In the genomic region with DNA sequence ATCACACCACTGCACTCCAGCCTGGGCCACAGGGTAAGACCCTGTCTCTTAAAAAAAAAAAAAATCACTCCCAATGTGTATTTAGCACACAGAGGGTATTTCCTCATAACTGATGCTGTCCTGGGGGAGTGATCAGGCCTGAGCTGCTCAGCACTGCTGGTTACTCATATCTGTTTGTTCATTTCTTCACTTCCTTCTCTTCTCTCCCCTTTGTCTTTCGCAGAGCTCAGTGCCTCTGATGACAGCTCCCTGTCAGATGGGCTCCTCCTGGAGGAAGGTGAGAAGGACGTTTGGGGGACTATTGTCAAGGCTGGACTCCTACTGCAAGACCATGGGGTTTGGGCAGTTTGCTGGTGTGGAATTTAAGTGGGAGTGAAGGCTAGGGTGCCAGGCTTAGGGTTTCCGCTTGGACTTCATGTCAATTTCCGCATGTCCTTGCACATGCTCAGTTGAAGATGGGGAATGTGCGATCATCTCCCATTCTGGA, we compare ENCODE assay signal across 12 cellular contexts. TPM values are rescaled to one million over a fixed set of nuclear protein-coding genes. Genes with fewer than 3 reads are reported as not detected.
DNase-seq lines count a peak whose midpoint lies in the region; ATAC-seq and TF ChIP-seq lines count a peak whose summit lies in the region.
"Had no signal": no experiment of that assay in that cellular context is flagged by ENCODE, and none has a peak within 500 bp of the region (broad histone marks: within the 10 kb centered on the region; RNA-seq: fewer than 3 reads in every experiment).

No MANE protein-coding gene starts in this region.

- H3K4me3 Mint-ChIP-seq in Calu3 (ENCODE audit: low read depth, unreplicated experiment) (peak overlapping the region; percentile 7), osteocyte (ENCODE audit: unreplicated experiment) (no peak overlapping the region)
- no peak overlapping the region for H3K4me3 Mint-ChIP-seq in activated CD4-positive, alpha-beta T cell treated with anti-CD3 and anti-CD28 coated beads, Interleukin-2, amount 10 ng/mL, durations not matched to agents 24 days and 14 days
- H3K4me3 Mint-ChIP-seq: activated CD4-positive, alpha-beta memory T cell treated with anti-CD3 and anti-CD28 coated beads, Interleukin-2, amount 10 ng/mL, durations not matched to agents 7 days and 5 days had no signal

- H3K27ac Mint-ChIP-seq in Calu3 (ENCODE audit: unreplicated experiment) = peak overlapping the region; percentile 56
- no peak overlapping the region for H3K27ac Mint-ChIP-seq in activated CD4-positive, alpha-beta T cell treated with anti-CD3 and anti-CD28 coated beads, Interleukin-2, amount 10 ng/mL, durations not matched to agents 24 days and 14 days
- no peak overlapping the region for H3K27ac Mint-ChIP-seq in osteocyte (ENCODE audit: unreplicated experiment)
- H3K27ac Mint-ChIP-seq: activated CD4-positive, alpha-beta memory T cell treated with anti-CD3 and anti-CD28 coated beads, Interleukin-2, amount 10 ng/mL, durations not matched to agents 7 days and 5 days had no signal

- no peak for DNase-seq in Calu3
- DNase-seq in GM20000 (ENCODE audit: low spot score) = peak; percentile 82
- DNase-seq in epithelial cell of esophagus (ENCODE audit: low read depth) = peak; percentile 78
- DNase-seq in germinal center (ENCODE audit: low spot score) = no peak
- no peak for DNase-seq in coronary artery (ENCODE audit: low spot score)
- no peak for DNase-seq in activated CD4-positive, alpha-beta T cell treated with anti-CD3 and anti-CD28 coated beads, Interleukin-2, amount 10 ng/mL, durations not matched to agents 24 days and 14 days
- DNase-seq in osteocyte (ENCODE audit: extremely low spot score, unreplicated experiment) = no peak
- DNase-seq: activated CD4-positive, alpha-beta memory T cell treated with anti-CD3 and anti-CD28 coated beads, Interleukin-2, amount 10 ng/mL, durations not matched to agents 7 days and 5 days; DND-41; erythroblast; NCI-H1048 had no signal

- H3K9me3 Mint-ChIP-seq in Calu3 (ENCODE audit: low read depth, unreplicated experiment) = no peaks in the 10 kb centered on the region
- H3K9me3 Mint-ChIP-seq in activated CD4-positive, alpha-beta T cell treated with anti-CD3 and anti-CD28 coated beads, Interleukin-2, amount 10 ng/mL, durations not matched to agents 24 days and 14 days = no peaks in the 10 kb centered on the region
- no peaks in the 10 kb centered on the region for H3K9me3 Mint-ChIP-seq in osteocyte (ENCODE audit: unreplicated experiment)
- H3K9me3 Mint-ChIP-seq: activated CD4-positive, alpha-beta memory T cell treated with anti-CD3 and anti-CD28 coated beads, Interleukin-2, amount 10 ng/mL, durations not matched to agents 7 days and 5 days had no signal

- H3K4me3 ChIP-seq in epithelial cell of esophagus (ENCODE audit: low read length) = no peak overlapping the region
- H3K4me3 ChIP-seq in coronary artery = no peak overlapping the region

- intact Hi-C loops in Calu3 (cut with micrococcal nuclease; ENCODE audit: unreplicated experiment) = no loop called here
- intact Hi-C loops in activated CD4-positive, alpha-beta T cell treated with anti-CD3 and anti-CD28 coated beads, Interleukin-2, amount 10 ng/mL, durations not matched to agents 24 days and 14 days (cut with micrococcal nuclease) = loop anchor here (5.0 kb wide), 1 partner anchor 40 kb away; no protein-coding TSS in a partner anchor

- ATAC-seq in HG03432 (IDR thresholded peaks at IDR 0.05; ENCODE audit: unreplicated experiment) = peak; percentile 76

- H3K27ac ChIP-seq in coronary artery = no peak overlapping the region

- TF ChIP-seq CTCF in Calu3 (IDR thresholded peaks at IDR 0.05; ENCODE audit: unreplicated experiment) (no peak), GM20000 (IDR thresholded peaks at IDR 0.05; ENCODE audit: extremely low read depth, missing control alignments) (no peak), epithelial cell of esophagus (IDR thresholded peaks at IDR 0.05; ENCODE audit: insufficient read depth, low read depth, low read length, missing control alignments) (peak; percentile 4), coronary artery (IDR thresholded peaks at IDR 0.05) (no peak), osteocyte (IDR thresholded peaks at IDR 0.05) (no peak)

- BruUV-seq in Calu3 (replicated peaks; lab: Mats Ljungman, UMichigan) = no TSS peak

- CTCF ChIA-PET in Calu3 (lab: Charles Lee) = interaction anchor here (1.0 to 1.3 kb wide), 4 partner anchors 11 to 207 kb away, joined by 3 to 9 read pairs (median 4); no protein-coding TSS in a partner anchor

- H3K36me3 Mint-ChIP-seq in Calu3 (ENCODE audit: insufficient read depth, unreplicated experiment) = peaks cover 96% of the 10 kb centered on the region
- H3K36me3 Mint-ChIP-seq in activated CD4-positive, alpha-beta T cell treated with anti-CD3 and anti-CD28 coated beads, Interleukin-2, amount 10 ng/mL, durations not matched to agents 24 days and 14 days (ENCODE audit: low read depth) = no peaks in the 10 kb centered on the region
- no peaks in the 10 kb centered on the region for H3K36me3 Mint-ChIP-seq in osteocyte (ENCODE audit: unreplicated experiment)

- H3K4me1 Mint-ChIP-seq in Calu3 (ENCODE audit: low read depth, unreplicated experiment) (peaks cover 21% of the 10 kb centered on the region), osteocyte (ENCODE audit: unreplicated experiment) (no peaks in the 10 kb centered on the region)
- peaks cover 6% of the 10 kb centered on the region for H3K4me1 Mint-ChIP-seq in activated CD4-positive, alpha-beta T cell treated with anti-CD3 and anti-CD28 coated beads, Interleukin-2, amount 10 ng/mL, durations not matched to agents 24 days and 14 days

- H3K27me3 Mint-ChIP-seq in Calu3 (ENCODE audit: unreplicated experiment) = no peaks in the 10 kb centered on the region
- peaks cover 27% of the 10 kb centered on the region for H3K27me3 Mint-ChIP-seq in activated CD4-positive, alpha-beta T cell treated with anti-CD3 and anti-CD28 coated beads, Interleukin-2, amount 10 ng/mL, durations not matched to agents 24 days and 14 days
- H3K27me3 Mint-ChIP-seq in osteocyte (ENCODE audit: unreplicated experiment) = no peaks in the 10 kb centered on the region

RNA-seq across cellular contexts. Expression of gene INAVA, which starts 13.0 kb away (rescaled TPM):
- total RNA-seq in Calu3 (2022) = 167 and 175 TPM in 2 replicates
- not detected in 2 replicates for total RNA-seq in activated CD4-positive, alpha-beta T cell treated with anti-CD3 and anti-CD28 coated beads, Interleukin-2, amount 10 ng/mL, durations not matched to agents 24 days and 14 days
- total RNA-seq in osteocyte = 2.0 and 2.1 TPM in 2 replicates

RNA-seq across cellular contexts. Expression of gene GPR25, which starts 34.9 kb away (rescaled TPM):
- total RNA-seq in Calu3 (2022) = not detected in 2 replicates
- not detected in 2 replicates for total RNA-seq in activated CD4-positive, alpha-beta T cell treated with anti-CD3 and anti-CD28 coated beads, Interleukin-2, amount 10 ng/mL, durations not matched to agents 24 days and 14 days
- total RNA-seq in osteocyte = not detected in 2 replicates

Comparison
In these comparisons a context has a peak if more than half of its experiments do, and no peak if none do; other contexts are left out.
1. DNase-seq: peak in GM20000 (single experiment) and epithelial cell of esophagus (single experiment); none in Calu3 (single experiment), germinal center (single experiment), coronary artery (single experiment), activated CD4-positive, alpha-beta T cell treated with anti-CD3 and anti-CD28 coated beads, Interleukin-2, amount 10 ng/mL, durations not matched to agents 24 days and 14 days (single experiment) and osteocyte (single experiment).
2. RNA of gene INAVA, which starts 13.0 kb away (total RNA-seq): 167 to 175 TPM in Calu3; 2.0 to 2.1 TPM in osteocyte and not detected in activated CD4-positive, alpha-beta T cell treated with anti-CD3 and anti-CD28 coated beads, Interleukin-2, amount 10 ng/mL, durations not matched to agents 24 days and 14 days; every median in the first group is over 10 times any median in the second.